In the genomic region with DNA sequence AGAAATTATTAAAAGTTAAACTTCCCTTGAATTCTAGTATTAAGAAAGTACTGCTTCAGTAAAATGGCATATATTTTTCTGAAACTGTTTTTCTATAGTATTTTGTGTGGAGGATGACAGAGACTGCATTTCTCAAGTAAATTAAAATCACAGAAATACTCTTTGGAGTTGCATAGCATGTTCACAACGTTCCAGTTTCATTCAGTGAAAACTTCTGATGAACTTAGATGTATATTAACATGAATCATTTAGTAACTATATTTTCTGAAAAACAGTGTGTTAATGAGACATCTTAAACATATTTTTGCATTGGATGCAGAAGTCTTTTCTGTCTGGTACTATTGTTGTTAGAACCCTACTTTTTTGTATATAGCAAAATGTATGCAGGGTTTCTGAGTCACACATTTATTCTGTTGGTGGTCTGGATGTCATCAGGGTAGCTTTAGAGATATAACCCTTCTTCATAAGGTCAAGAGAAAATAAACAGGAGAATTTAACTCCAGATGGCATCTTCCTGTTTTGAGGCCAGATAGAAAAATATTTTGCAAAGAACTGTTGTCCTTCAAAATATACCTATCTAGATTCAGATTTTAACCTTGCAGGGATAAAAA, we compare ENCODE assay signal across 9 cellular contexts. TPM values are rescaled to one million over a fixed set of nuclear protein-coding genes. Genes with fewer than 3 reads are reported as not detected.
DNase-seq lines count a peak whose midpoint lies in the region; ATAC-seq and TF ChIP-seq lines count a peak whose summit lies in the region.
"Had no signal": no experiment of that assay in that cellular context is flagged by ENCODE, and none has a peak within 500 bp of the region (broad histone marks: within the 10 kb centered on the region; RNA-seq: fewer than 3 reads in every experiment).

No MANE protein-coding gene starts in this region.

- peaks cover 23% of the 10 kb centered on the region for H3K27me3 Mint-ChIP-seq in activated naive CD8-positive, alpha-beta T cell treated with anti-CD3 and anti-CD28 coated beads, Interleukin-2, amount 50 U/mL, for 24 hours

- H3K4me1 ChIP-seq in body of pancreas = peaks cover 6% of the 10 kb centered on the region

- ATAC-seq in GM19023 (IDR thresholded peaks at IDR 0.05; ENCODE audit: unreplicated experiment) = peak; percentile 10
- ATAC-seq in HG02678 (IDR thresholded peaks at IDR 0.05; ENCODE audit: unreplicated experiment) = peak; percentile 14
- ATAC-seq in activated naive CD8-positive, alpha-beta T cell treated with anti-CD3 and anti-CD28 coated beads, Interleukin-2, amount 50 U/mL, for 24 hours = peak; percentile 40
- ATAC-seq in body of pancreas = no peak

- H3K36me3 ChIP-seq in body of pancreas (replicated peaks in 1 of 2; ENCODE audit: insufficient read depth in 1 of 2, low read depth in 2 of 2) = no peaks in the 10 kb centered on the region

- WGBS in body of pancreas, 2 donors = 30 to 32% methylated on average over 1 of the region's 1 CpG

- no peaks in the 10 kb centered on the region for H3K9me3 ChIP-seq in body of pancreas

- no peak for TF ChIP-seq POLR2A in body of pancreas (IDR thresholded peaks at IDR 0.05)

- no peaks in the 10 kb centered on the region for H3K36me3 Mint-ChIP-seq in activated naive CD8-positive, alpha-beta T cell treated with anti-CD3 and anti-CD28 coated beads, Interleukin-2, amount 50 U/mL, for 24 hours (ENCODE audit: low read depth)

- CTCF ChIA-PET in GM10248 (lab: Yijun Ruan, JAX) = interaction anchor here (0.8 to 1.7 kb wide), 7 partner anchors 9 to 151 kb away, joined by 3 to 9 read pairs (median 3); no protein-coding TSS in a partner anchor

- no peak overlapping the region for H3K27ac ChIP-seq in substantia nigra (ENCODE audit: low read depth, low read length, poor library complexity, severe bottlenecking)
- peak overlapping the region in 1 of 4 donors; percentile 2 for H3K27ac ChIP-seq in body of pancreas

- H3K27me3 ChIP-seq in body of pancreas = no peaks in the 10 kb centered on the region

- H3K4me1 Mint-ChIP-seq in activated naive CD8-positive, alpha-beta T cell treated with anti-CD3 and anti-CD28 coated beads, Interleukin-2, amount 50 U/mL, for 24 hours = peaks cover 21% of the 10 kb centered on the region

- DNase-seq in activated naive CD8-positive, alpha-beta T cell treated with anti-CD3 and anti-CD28 coated beads, Interleukin-2, amount 50 U/mL, for 24 hours = no peak
- DNase-seq in skeletal muscle cell (ENCODE audit: low read depth) (no peak), GM10248 (ENCODE audit: extremely low spot score) (no peak), substantia nigra (lab: John Stamatoyannopoulos, UW) (no peak), T-helper 9 cell (no peak), body of pancreas (no peak)

- H3K4me3 ChIP-seq in skeletal muscle cell (ENCODE audit: low read depth, low read length) = peak overlapping the region; percentile 56
- no peak overlapping the region for H3K4me3 ChIP-seq in body of pancreas

- intact Hi-C loops in body of pancreas (cut with DNase I) = no loop called here

- TF ChIP-seq CTCF in GM10248 (IDR thresholded peaks at IDR 0.05; ENCODE audit: control extremely low read depth, extremely low read depth, low read depth, missing control alignments) (no peak), body of pancreas (IDR thresholded peaks at IDR 0.05) (no peak)

- POLR2A ChIA-PET in GM10248 (lab: Yijun Ruan, JAX) = no interaction called here

- H3K9me3 Mint-ChIP-seq in activated naive CD8-positive, alpha-beta T cell treated with anti-CD3 and anti-CD28 coated beads, Interleukin-2, amount 50 U/mL, for 24 hours = no peaks in the 10 kb centered on the region
- H3K9me3 Mint-ChIP-seq: T-helper 1 cell treated with Interleukin-12 subunit alpha and Interleukin-12 subunit beta and Interleukin-4 antibody, amounts not matched to agents 30 μg/mL and 1 μg/mL, for 36 hours had no signal

- H3K4me3 Mint-ChIP-seq in activated naive CD8-positive, alpha-beta T cell treated with anti-CD3 and anti-CD28 coated beads, Interleukin-2, amount 50 U/mL, for 24 hours = peak overlapping the region; percentile 41
- H3K4me3 Mint-ChIP-seq: T-helper 1 cell treated with Interleukin-12 subunit alpha and Interleukin-12 subunit beta and Interleukin-4 antibody, amounts not matched to agents 30 μg/mL and 1 μg/mL, for 36 hours had no signal

- H3K27ac Mint-ChIP-seq in activated naive CD8-positive, alpha-beta T cell treated with anti-CD3 and anti-CD28 coated beads, Interleukin-2, amount 50 U/mL, for 24 hours = peak overlapping the region; percentile 79
- H3K27ac Mint-ChIP-seq: T-helper 1 cell treated with Interleukin-12 subunit alpha and Interleukin-12 subunit beta and Interleukin-4 antibody, amounts not matched to agents 30 μg/mL and 1 μg/mL, for 36 hours had no signal

RNA-seq across cellular contexts. Expression of a gene that starts 5.1 kb away (rescaled TPM):
- total RNA-seq in body of pancreas = 10 to 100 TPM; 54.7 to 77.5 TPM
